ENCODE assay signal across 8 cellular contexts in genomic region chr1:50967416-50968020, GRCh38. TPM values are rescaled to one million over a fixed set of nuclear protein-coding genes. Genes with fewer than 3 reads are reported as not detected.
A peak's percentile ranks its signal among the peaks of the same experiment; 100 is the strongest.
DNase-seq lines count a peak whose midpoint lies in the region; ATAC-seq and TF ChIP-seq lines count a peak whose summit lies in the region.

No MANE protein-coding gene starts in this region.

- H3K27ac ChIP-seq in coronary artery: peak overlapping the region; percentile 98 to 99

- no peak for TF ChIP-seq CTCF in coronary artery (IDR thresholded peaks at IDR 0.05)

- peak overlapping the region; percentile 66 to 95 (median 90) for H3K27ac Mint-ChIP-seq in naive thymus-derived CD8-positive, alpha-beta T cell

- H3K36me3 Mint-ChIP-seq in activated T-cell treated with anti-CD3 and anti-CD28 coated beads, Interleukin-2, amount 50 U/mL, for 4 hours (ENCODE audit: insufficient read depth): no peaks in the 10 kb centered on the region
- H3K36me3 Mint-ChIP-seq in naive thymus-derived CD8-positive, alpha-beta T cell: no peaks in the 10 kb centered on the region

- ATAC-seq in activated T-cell treated with anti-CD3 and anti-CD28 coated beads, Interleukin-2, amount 50 U/mL, for 4 hours: no peak
- no peak for ATAC-seq in naive thymus-derived CD8-positive, alpha-beta T cell
- no peak for ATAC-seq in HG02884 (IDR thresholded peaks at IDR 0.05; ENCODE audit: unreplicated experiment)
- ATAC-seq in HG03571 (IDR thresholded peaks at IDR 0.05; ENCODE audit: unreplicated experiment): no peak

- peaks cover 22% of the 10 kb centered on the region for H3K4me1 Mint-ChIP-seq in activated T-cell treated with anti-CD3 and anti-CD28 coated beads, Interleukin-2, amount 50 U/mL, for 4 hours (ENCODE audit: low read depth)
- H3K4me1 Mint-ChIP-seq in naive thymus-derived CD8-positive, alpha-beta T cell: peaks cover 9 to 28% (median 20%) of the 10 kb centered on the region in 4 donors

- no peak for DNase-seq in activated T-cell treated with anti-CD3 and anti-CD28 coated beads, Interleukin-2, amount 50 U/mL, for 4 hours
- DNase-seq in activated T-cell treated with anti-CD3 and anti-CD28 coated beads, Interleukin-2, amount 50 U/mL, for 1 hour: no peak
- peak; percentile 56 for DNase-seq in NCI-H69 (lab: John Stamatoyannopoulos, UW)
- DNase-seq in coronary artery (ENCODE audit: low spot score): no peak
- DNase-seq in naive thymus-derived CD8-positive, alpha-beta T cell: no peak
- DNase-seq in stimulated activated CD4-positive, alpha-beta T cell treated with anti-CD3 and anti-CD28 coated beads, Interleukin-4, amount 100 ng/mL, for 1 hour: no peak

- H3K4me3 Mint-ChIP-seq in activated T-cell treated with anti-CD3 and anti-CD28 coated beads, Interleukin-2, amount 50 U/mL, for 4 hours: peak overlapping the region; percentile 99
- peak overlapping the region; percentile 90 to 99 (median 98) for H3K4me3 Mint-ChIP-seq in naive thymus-derived CD8-positive, alpha-beta T cell

- POLR2A ChIA-PET in naive thymus-derived CD8-positive, alpha-beta T cell (lab: Charles Lee): interaction anchor here (1.1 to 4.0 kb wide), 3 partner anchors 8 to 38 kb away, joined by 3 to 49 read pairs (median 30); partner anchors contain the start of gene FAF1

- H3K4me3 ChIP-seq in coronary artery: peak overlapping the region; percentile 89

- H3K27me3 Mint-ChIP-seq in activated T-cell treated with anti-CD3 and anti-CD28 coated beads, Interleukin-2, amount 50 U/mL, for 4 hours (ENCODE audit: low read depth): no peaks in the 10 kb centered on the region
- H3K27me3 Mint-ChIP-seq in naive thymus-derived CD8-positive, alpha-beta T cell: peaks cover 0 to 1% (median 0%) of the 10 kb centered on the region in 5 donors

- H3K9me3 Mint-ChIP-seq in activated T-cell treated with anti-CD3 and anti-CD28 coated beads, Interleukin-2, amount 50 U/mL, for 4 hours: no peaks in the 10 kb centered on the region
- no peaks in the 10 kb centered on the region for H3K9me3 Mint-ChIP-seq in naive thymus-derived CD8-positive, alpha-beta T cell

RNA-seq across cellular contexts. Expression of gene CDKN2C, which starts 2.5 kb away (rescaled TPM):
- 1 to 10 TPM; 1.4 to 2.6 (median 1.4) TPM for total RNA-seq in activated T-cell treated with anti-CD3 and anti-CD28 coated beads, Interleukin-2, amount 50 U/mL, for 4 hours
- total RNA-seq in naive thymus-derived CD8-positive, alpha-beta T cell: 1 to 10 TPM; 4.0 to 4.7 TPM
- 1 to 10 TPM; 3.9 to 6.6 (median 6.0) TPM for polyA plus RNA-seq in naive thymus-derived CD8-positive, alpha-beta T cell

RNA-seq across cellular contexts. Expression of gene FAF1, which starts 7.5 kb away (rescaled TPM):
- 10 to 100 TPM; 59.8 to 64.2 (median 60.1) TPM for total RNA-seq in activated T-cell treated with anti-CD3 and anti-CD28 coated beads, Interleukin-2, amount 50 U/mL, for 4 hours
- 10 to 100 TPM; 46.2 to 48.2 TPM for total RNA-seq in naive thymus-derived CD8-positive, alpha-beta T cell
- polyA plus RNA-seq in naive thymus-derived CD8-positive, alpha-beta T cell: 10 to 100 TPM; 46.8 to 64.5 (median 59.5) TPM
